In the genomic region with DNA sequence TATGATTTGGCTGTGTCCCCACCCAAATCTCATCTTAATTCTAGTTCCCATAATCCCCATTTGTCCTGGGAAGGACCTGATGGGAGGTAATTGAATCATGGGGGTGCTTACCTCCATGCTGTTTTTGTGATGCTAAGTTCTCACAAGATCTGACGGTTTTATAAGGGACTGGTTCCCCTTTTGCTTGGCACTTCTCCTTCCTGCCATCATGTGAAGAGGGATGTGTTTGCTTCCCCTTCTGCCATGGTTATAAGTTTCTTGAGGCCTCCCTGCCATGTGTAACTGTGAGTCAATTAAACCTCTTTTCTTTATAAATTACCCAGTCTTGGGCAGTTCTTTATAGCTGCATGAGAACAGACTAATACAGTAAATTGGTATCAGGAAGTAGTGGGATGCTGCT, we compare ENCODE assay signal across 25 cellular contexts.
"Had no signal": no experiment of that assay in that cellular context is flagged by ENCODE, and none has a peak within 500 bp of the region (broad histone marks: within the 10 kb centered on the region; RNA-seq: fewer than 3 reads in every experiment).

No MANE protein-coding gene starts in this region.

- DNase-seq: activated CD4-positive, alpha-beta T cell treated with anti-CD3 and anti-CD28 coated beads for 4 hours; activated CD4-positive, alpha-beta T cell treated with anti-CD3 and anti-CD28 coated beads, Interleukin-2, amount 50 U/mL, for 4 hours; activated CD8-positive, alpha-beta memory T cell treated with anti-CD3 and anti-CD28 coated beads for 24 hours; activated gamma-delta T cell; activated naive CD4-positive, alpha-beta T cell treated with anti-CD3 and anti-CD28 coated beads, Interleukin-2, amount 10 ng/mL, durations not matched to agents 7 days and 5 days; activated naive CD8-positive, alpha-beta T cell treated with anti-CD3 and anti-CD28 coated beads, Interleukin-2, amount 10 ng/mL, durations not matched to agents 7 days and 5 days; cerebellar nuclear complex; colonic mucosa; effector CD8-positive, alpha-beta T cell; esophagus squamous epithelium; foreskin melanocyte; kidney glomerular epithelial cell; lower lobe of right lung; mesenchymal stem cell; posterior cingulate gyrus; right lobe of liver; stimulated activated CD4-positive, alpha-beta T cell treated with anti-CD3 and anti-CD28 coated beads, Interleukin-2, amount 100 ng/mL, for 48 hours; stimulated activated naive CD4-positive, alpha-beta T cell treated with Interleukin-2 at 50 U/mL for 16 hours had no signal

- H3K27ac ChIP-seq: ascending aorta, cardiac muscle cell, colonic mucosa, epithelial cell of prostate, esophagus squamous epithelium, lower lobe of right lung, right lobe of liver, tibial nerve, VCaP had no signal

- H3K36me3 ChIP-seq: ascending aorta, cardiac muscle cell, colonic mucosa, esophagus squamous epithelium, lower lobe of right lung, right lobe of liver, tibial nerve had no signal

- H3K27me3 ChIP-seq: ascending aorta, colonic mucosa, right lobe of liver, tibial nerve had no signal

- ATAC-seq: left lobe of liver; lower lobe of right lung; natural killer cell treated with Interleukin-12 subunit alpha and Interleukin-12 subunit beta and Interleukin-15 and Interleukin-18, amount 100 ng/mL, for 72 hours; right lobe of liver had no signal

- H3K4me3 ChIP-seq: ascending aorta, cardiac muscle cell, colonic mucosa, esophagus squamous epithelium, lower lobe of right lung, right lobe of liver, tibial nerve had no signal

- H3K9me3 ChIP-seq: colonic mucosa, esophagus squamous epithelium, lower lobe of right lung, right lobe of liver had no signal

- H3K4me1 ChIP-seq: ascending aorta, colonic mucosa, esophagus squamous epithelium, lower lobe of right lung, right lobe of liver, tibial nerve had no signal
